ENCODE assay signal across 1 cellular context in genomic region chr9:69172895-69173294, GRCh38.
TF ChIP-seq lines count a peak whose summit lies in the region.

No MANE protein-coding gene starts in this region.

TF ChIP-seq in GM23338, 12 proteins besides CTCF, POLR2A, EP300 and RAD21 (continued from another document):
- TF ChIP-seq ZNF462 (CRISPR knock-in tag; IDR thresholded peaks at IDR 0.05) (no peak), EZH2phosphoT487 (IDR thresholded peaks at IDR 0.05; ENCODE audit: unreplicated experiment) (no peak), EZH2 (IDR thresholded peaks at IDR 0.05; ENCODE audit: low read depth, unreplicated experiment) (no peak), STAT1 (IDR thresholded peaks at IDR 0.05; ENCODE audit: unreplicated experiment) (no peak)
TF ChIP-seq in GM23338: peak in this region for 0.
